Comparison of ENCODE assay signal across 14 cellular contexts in genomic region chr15:27490867-27491595, GRCh38.
"Had no signal": no experiment of that assay in that cellular context is flagged by ENCODE, and none has a peak within 500 bp of the region (broad histone marks: within the 10 kb centered on the region; RNA-seq: fewer than 3 reads in every experiment).

No MANE protein-coding gene starts in this region.

- H3K9me3 ChIP-seq: tibial nerve had no signal

- H3K27ac ChIP-seq: cardiac muscle cell, skin epidermis, tibial nerve had no signal

- H3K27me3 ChIP-seq: cardiac muscle cell, tibial nerve had no signal

- H3K4me3 ChIP-seq: cardiac muscle cell, lung, skin epidermis, tibial nerve had no signal

- ATAC-seq: activated naive CD8-positive, alpha-beta T cell treated with anti-CD3 and anti-CD28 coated beads, Interleukin-2, amount 50 U/mL, for 24 hours; left cardiac atrium; right cardiac atrium had no signal

- H3K36me3 ChIP-seq: cardiac muscle cell, tibial nerve had no signal

- DNase-seq: activated CD4-positive, CD25-positive, alpha-beta regulatory T cell treated with anti-CD3 and anti-CD28 coated beads, Interleukin-2, amount 50 U/mL, for 72 hours; activated naive CD4-positive, alpha-beta T cell treated with anti-CD3 and anti-CD28 coated beads for 36 hours; activated naive CD8-positive, alpha-beta T cell treated with anti-CD3 and anti-CD28 coated beads, Interleukin-2, amount 50 U/mL, for 24 hours; aorta; left cardiac atrium; naive B cell; posterior cingulate gyrus; right cardiac atrium; stimulated activated CD4-positive, alpha-beta T cell treated with anti-CD3 and anti-CD28 coated beads, Interleukin-4, amount 100 ng/mL, for 24 hours; stimulated activated naive CD4-positive, alpha-beta T cell had no signal
